9 cellular contexts compared by ENCODE assay signal in genomic region chr1:39082140-39082799, GRCh38. TPM values are rescaled to one million over a fixed set of nuclear protein-coding genes. Genes with fewer than 3 reads are reported as not detected.
DNase-seq lines count a peak whose midpoint lies in the region; ATAC-seq, FAIRE-seq and TF ChIP-seq lines count a peak whose summit lies in the region.
"Had no signal": no experiment of that assay in that cellular context is flagged by ENCODE, and none has a peak within 500 bp of the region (broad histone marks: within the 10 kb centered on the region; RNA-seq: fewer than 3 reads in every experiment).

No MANE protein-coding gene starts in this region.

- H3K9me3 Mint-ChIP-seq in activated CD4-positive, alpha-beta memory T cell treated with anti-CD3 and anti-CD28 coated beads, Interleukin-2, amount 10 ng/mL, durations not matched to agents 7 days and 5 days: no peaks in the 10 kb centered on the region

- H3K27ac ChIP-seq in small intestine (ENCODE audit: low read depth in 1 of 2, low read length in 1 of 2): no peak overlapping the region
- H3K27ac ChIP-seq in body of pancreas: no peak overlapping the region

- no peak for ATAC-seq in body of pancreas

- TF ChIP-seq CTCF in body of pancreas (IDR thresholded peaks at IDR 0.05): no peak

- peaks cover 41% of the 10 kb centered on the region for H3K27me3 Mint-ChIP-seq in activated CD4-positive, alpha-beta memory T cell treated with anti-CD3 and anti-CD28 coated beads, Interleukin-2, amount 10 ng/mL, durations not matched to agents 7 days and 5 days

- H3K4me3 Mint-ChIP-seq in activated CD4-positive, alpha-beta memory T cell treated with anti-CD3 and anti-CD28 coated beads, Interleukin-2, amount 10 ng/mL, durations not matched to agents 7 days and 5 days: peak overlapping the region; percentile 36

- no peak overlapping the region for H3K27ac Mint-ChIP-seq in activated CD4-positive, alpha-beta memory T cell treated with anti-CD3 and anti-CD28 coated beads, Interleukin-2, amount 10 ng/mL, durations not matched to agents 7 days and 5 days

- H3K36me3 Mint-ChIP-seq in activated CD4-positive, alpha-beta memory T cell treated with anti-CD3 and anti-CD28 coated beads, Interleukin-2, amount 10 ng/mL, durations not matched to agents 7 days and 5 days (ENCODE audit: low read depth): no peaks in the 10 kb centered on the region

- no peak for FAIRE-seq in small intestine (lab: Jason Lieb, UNC)
- FAIRE-seq: A204.1 had no signal

- CTCF ChIA-PET in activated CD4-positive, alpha-beta memory T cell treated with anti-CD3 and anti-CD28 coated beads, Interleukin-2, amount 10 ng/mL, durations not matched to agents 7 days and 5 days (lab: Charles Lee): interaction anchor here (1.0 to 1.3 kb wide), 2 partner anchors 16 to 49 kb away, joined by 3 to 5 read pairs; no protein-coding TSS in a partner anchor

- H3K9me3 ChIP-seq in small intestine (ENCODE audit: control insufficient read depth, low read depth) (no peaks in the 10 kb centered on the region), body of pancreas (no peaks in the 10 kb centered on the region)

- intact Hi-C loops in body of pancreas (cut with DNase I): loop anchor here (10.0 kb wide), 1 partner anchor 453 kb away; no protein-coding TSS in a partner anchor

- DNase-seq in NCI-H146 (lab: John Stamatoyannopoulos, UW) (peak; percentile 20), NCI-H146 treated with DMSO at 0.1 percent for 48 hours (lab: John Stamatoyannopoulos, UW; ENCODE audit: unreplicated experiment) (no peak), small intestine (no peak), OCI-M1 (lab: John Stamatoyannopoulos, UW) (no peak), body of pancreas (no peak)
- no peak for DNase-seq in activated CD4-positive, alpha-beta memory T cell treated with anti-CD3 and anti-CD28 coated beads, Interleukin-2, amount 10 ng/mL, durations not matched to agents 7 days and 5 days
- no peak for DNase-seq in stimulated activated CD4-positive, alpha-beta T cell treated with anti-CD3 and anti-CD28 coated beads, Interleukin-1b, Interleukin-23, amount 100 ng/mL, for 48 hours

- H3K4me3 ChIP-seq in iPS-11a (ENCODE audit: low read depth, low read length) (peak overlapping the region; percentile 43), small intestine (ENCODE audit: low read depth in 1 of 2, low read length in 2 of 2) (peak overlapping the region; percentile 33 to 54), body of pancreas (no peak overlapping the region)

- no peaks in the 10 kb centered on the region for H3K36me3 ChIP-seq in small intestine (ENCODE audit: control insufficient read depth in 2 of 2, insufficient read depth in 2 of 2, low read length in 2 of 2)
- no peaks in the 10 kb centered on the region for H3K36me3 ChIP-seq in body of pancreas (replicated peaks in 1 of 2; ENCODE audit: insufficient read depth in 1 of 2, low read depth in 2 of 2)

- POLR2A ChIA-PET in activated CD4-positive, alpha-beta memory T cell treated with anti-CD3 and anti-CD28 coated beads, Interleukin-2, amount 10 ng/mL, durations not matched to agents 7 days and 5 days (lab: Charles Lee): interaction anchor here (1.1 kb wide), 1 partner anchor 33 kb away, joined by 3 read pairs; no protein-coding TSS in a partner anchor

- no peak for TF ChIP-seq POLR2A in body of pancreas (IDR thresholded peaks at IDR 0.05)

- H3K4me1 ChIP-seq in small intestine (ENCODE audit: control insufficient read depth in 2 of 2, insufficient read depth in 1 of 2, low read depth in 1 of 2, low read length in 1 of 2) (no peaks in the 10 kb centered on the region), body of pancreas (peaks cover 6% of the 10 kb centered on the region)

- peaks cover 8% of the 10 kb centered on the region for H3K4me1 Mint-ChIP-seq in activated CD4-positive, alpha-beta memory T cell treated with anti-CD3 and anti-CD28 coated beads, Interleukin-2, amount 10 ng/mL, durations not matched to agents 7 days and 5 days

- H3K27me3 ChIP-seq in small intestine (ENCODE audit: control insufficient read depth in 2 of 2, insufficient read depth in 2 of 2, low read length in 2 of 2) (peaks cover 3 to 7% of the 10 kb centered on the region in 2 donors), body of pancreas (peaks cover 0 to 8% of the 10 kb centered on the region in 2 donors)

- WGBS in small intestine, 3 donors: 19 to 49% (median 35%) methylated on average over 17 of the region's 17 CpGs
- WGBS in body of pancreas, 2 donors: 47 to 68% methylated on average over 13 to 17 of the region's 17 CpGs

RNA-seq across cellular contexts. Expression of gene NDUFS5, which starts 56.1 kb away (rescaled TPM):
- total RNA-seq in activated CD4-positive, alpha-beta memory T cell treated with anti-CD3 and anti-CD28 coated beads, Interleukin-2, amount 10 ng/mL, durations not matched to agents 7 days and 5 days: 100 to 1,000 TPM; 148 to 153 TPM
- 100 to 1,000 TPM; 472 to 696 (median 574) TPM for polyA plus RNA-seq in small intestine
- 100 to 1,000 TPM; 192 to 243 TPM for total RNA-seq in body of pancreas

Comparison
In these comparisons a context has a peak if more than half of its experiments do, and no peak if none do; other contexts are left out.
1. H3K4me3 ChIP-seq: peak in iPS-11a (single experiment) and small intestine (2 of 2); none in body of pancreas (0 of 2).